ENCODE assay signal across 18 cellular contexts in the genomic region with DNA sequence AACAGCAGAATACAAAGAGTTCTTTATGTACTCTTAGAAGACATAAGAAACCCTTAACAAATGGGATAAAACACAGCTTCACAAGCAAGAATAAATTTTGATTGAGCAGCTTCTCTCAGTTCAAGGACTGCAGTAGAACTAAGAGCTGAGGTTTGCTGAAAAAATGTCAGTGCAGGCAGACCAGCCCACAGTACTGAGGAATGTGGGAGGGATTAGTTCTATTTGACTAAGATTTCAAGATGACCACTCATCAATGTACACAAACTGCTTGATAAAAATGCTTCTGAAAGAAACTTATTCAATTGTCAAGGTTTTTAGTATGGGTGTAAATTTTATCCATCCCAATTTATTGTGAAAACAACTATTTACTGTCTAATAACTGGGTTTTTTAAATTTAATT.
DNase-seq lines count a peak whose midpoint lies in the region; ATAC-seq, FAIRE-seq and TF ChIP-seq lines count a peak whose summit lies in the region.
"Had no signal": no experiment of that assay in that cellular context is flagged by ENCODE, and none has a peak within 500 bp of the region (broad histone marks: within the 10 kb centered on the region; RNA-seq: fewer than 3 reads in every experiment).

No MANE protein-coding gene starts in this region.

- H3K4me2 ChIP-seq in HepG2 (ENCODE audit: low read depth, low read length) = no peak overlapping the region
- no peak overlapping the region for H3K4me2 ChIP-seq in hepatocyte

- no peaks in the 10 kb centered on the region for H3K36me3 Mint-ChIP-seq in activated T-helper 1 cell treated with anti-CD3 and anti-CD28 coated beads, Interleukin-12 subunit alpha, Interleukin-12 subunit beta, Interleukin-2, Interleukin-4 antibody, amounts not matched to agents 30 ng/mL and 10 ng/mL and 1 ng/mL, durations not matched to agents 14 hours and 24 hours and 36 hours (ENCODE audit: low read depth)
- no peaks in the 10 kb centered on the region for H3K36me3 Mint-ChIP-seq in activated T-cell treated with anti-CD3 and anti-CD28 coated beads, Interleukin-2, amount 50 U/mL, for 24 hours (ENCODE audit: low read depth)
- H3K36me3 Mint-ChIP-seq: activated naive CD4-positive, alpha-beta T cell treated with anti-CD3 and anti-CD28 coated beads, Interleukin-2, amount 50 U/mL, for 72 hours had no signal

- H3K36me3 ChIP-seq in HepG2 (replicated peaks in 1 of 2; ENCODE audit: control insufficient read depth in 1 of 2, insufficient read depth in 2 of 2, low read length in 2 of 2) (no peaks in the 10 kb centered on the region), right lobe of liver (no peaks in the 10 kb centered on the region), SJCRH30 (no peaks in the 10 kb centered on the region), hepatocyte (replicated peaks; ENCODE audit: insufficient read depth, low read depth) (no peaks in the 10 kb centered on the region)

- no peaks in the 10 kb centered on the region for H3K79me2 ChIP-seq in HepG2 (ENCODE audit: insufficient read depth, low read length)
- no peaks in the 10 kb centered on the region for H3K79me2 ChIP-seq in hepatocyte

- no peak overlapping the region for H3K9ac ChIP-seq in HepG2 (ENCODE audit: insufficient read depth, low read depth, low read length)

- H3K4me3 Mint-ChIP-seq in activated T-helper 1 cell treated with anti-CD3 and anti-CD28 coated beads, Interleukin-12 subunit alpha, Interleukin-12 subunit beta, Interleukin-2, Interleukin-4 antibody, amounts not matched to agents 30 ng/mL and 10 ng/mL and 1 ng/mL, durations not matched to agents 14 hours and 24 hours and 36 hours = no peak overlapping the region
- H3K4me3 Mint-ChIP-seq in activated T-cell treated with anti-CD3 and anti-CD28 coated beads, Interleukin-2, amount 50 U/mL, for 24 hours = no peak overlapping the region
- H3K4me3 Mint-ChIP-seq: activated CD4-positive, alpha-beta T cell treated with anti-CD3 and anti-CD28 coated beads for 36 hours; T-helper 2 cell treated with Interferon-gamma antibody and Interleukin-4, amounts not matched to agents 5 μg/mL and 100 μg/mL, for 36 hours had no signal

- H3K27me3 Mint-ChIP-seq in activated T-helper 1 cell treated with anti-CD3 and anti-CD28 coated beads, Interleukin-12 subunit alpha, Interleukin-12 subunit beta, Interleukin-2, Interleukin-4 antibody, amounts not matched to agents 30 ng/mL and 10 ng/mL and 1 ng/mL, durations not matched to agents 14 hours and 24 hours and 36 hours (ENCODE audit: insufficient read depth) = no peaks in the 10 kb centered on the region
- H3K27me3 Mint-ChIP-seq in activated T-cell treated with anti-CD3 and anti-CD28 coated beads, Interleukin-2, amount 50 U/mL, for 24 hours = no peaks in the 10 kb centered on the region
- H3K27me3 Mint-ChIP-seq: activated CD4-positive, alpha-beta T cell treated with anti-CD3 and anti-CD28 coated beads for 36 hours had no signal

- TF ChIP-seq EP300 in HepG2 (IDR thresholded peaks at IDR 0.05; ENCODE audit: low read depth in 2 of 2, low read length in 2 of 2) (no peak), HepG2 (CRISPR knock-in tag; IDR thresholded peaks at IDR 0.05; ENCODE audit: borderline replicate concordance) (no peak)

- no TSS peak for BruUV-seq in HepG2 (replicated peaks; lab: Mats Ljungman, UMichigan)

- CTCF ChIA-PET in HepG2 (lab: Yijun Ruan, JAX; ENCODE audit: low intra/inter-chr PET ratio, low total read pairs) = no interaction called here

- no peak for TF ChIP-seq RAD21 in HepG2 (CRISPR knock-in tag; IDR thresholded peaks at IDR 0.05)

- H3K4me1 ChIP-seq in HepG2 (ENCODE audit: insufficient read depth, low read length) = peaks cover 12% of the 10 kb centered on the region
- H3K4me1 ChIP-seq in right lobe of liver = no peaks in the 10 kb centered on the region
- peaks cover 13% of the 10 kb centered on the region for H3K4me1 ChIP-seq in SJCRH30
- no peaks in the 10 kb centered on the region for H3K4me1 ChIP-seq in hepatocyte (ENCODE audit: insufficient read depth)

- no peaks in the 10 kb centered on the region for H3K9me3 Mint-ChIP-seq in activated T-helper 1 cell treated with anti-CD3 and anti-CD28 coated beads, Interleukin-12 subunit alpha, Interleukin-12 subunit beta, Interleukin-2, Interleukin-4 antibody, amounts not matched to agents 30 ng/mL and 10 ng/mL and 1 ng/mL, durations not matched to agents 14 hours and 24 hours and 36 hours
- H3K9me3 Mint-ChIP-seq in activated T-cell treated with anti-CD3 and anti-CD28 coated beads, Interleukin-2, amount 50 U/mL, for 24 hours = no peaks in the 10 kb centered on the region
- H3K9me3 Mint-ChIP-seq: activated naive CD4-positive, alpha-beta T cell treated with anti-CD3 and anti-CD28 coated beads, Interleukin-2, amount 50 U/mL, for 72 hours; T-helper 2 cell treated with Interferon-gamma antibody and Interleukin-4, amounts not matched to agents 5 μg/mL and 100 μg/mL, for 36 hours had no signal

- H3K27ac Mint-ChIP-seq in activated T-helper 1 cell treated with anti-CD3 and anti-CD28 coated beads, Interleukin-12 subunit alpha, Interleukin-12 subunit beta, Interleukin-2, Interleukin-4 antibody, amounts not matched to agents 30 ng/mL and 10 ng/mL and 1 ng/mL, durations not matched to agents 14 hours and 24 hours and 36 hours = no peak overlapping the region
- H3K27ac Mint-ChIP-seq in activated T-cell treated with anti-CD3 and anti-CD28 coated beads, Interleukin-2, amount 50 U/mL, for 24 hours = no peak overlapping the region
- H3K27ac Mint-ChIP-seq: activated CD4-positive, alpha-beta T cell treated with anti-CD3 and anti-CD28 coated beads for 36 hours; activated naive CD4-positive, alpha-beta T cell treated with anti-CD3 and anti-CD28 coated beads, Interleukin-2, amount 50 U/mL, for 72 hours; T-helper 2 cell treated with Interferon-gamma antibody and Interleukin-4, amounts not matched to agents 5 μg/mL and 100 μg/mL, for 36 hours had no signal

- H3K9me3 ChIP-seq in HepG2 (ENCODE audit: low read length) (no peaks in the 10 kb centered on the region), right lobe of liver (no peaks in the 10 kb centered on the region), SJCRH30 (replicated peaks) (0 out of 2 replicates have a peak, but pooled peaks cover 3% of the 10 kb centered on the region), hepatocyte (ENCODE audit: low read depth) (no peaks in the 10 kb centered on the region)

- FAIRE-seq in HepG2 (lab: Jason Lieb, UNC) = peak; percentile 91
- FAIRE-seq: D721Med had no signal

- peak; percentile 100 for ATAC-seq in HepG2
- no peak for ATAC-seq in right lobe of liver
- ATAC-seq in HG03571 (IDR thresholded peaks at IDR 0.05; ENCODE audit: unreplicated experiment) = no peak
- ATAC-seq: activated CD4-positive, alpha-beta T cell treated with anti-CD3 and anti-CD28 coated beads for 36 hours; activated naive CD4-positive, alpha-beta T cell treated with anti-CD3 and anti-CD28 coated beads, Interleukin-2, amount 50 U/mL, for 72 hours had no signal

- no peaks in the 10 kb centered on the region for H3K4me1 Mint-ChIP-seq in activated T-helper 1 cell treated with anti-CD3 and anti-CD28 coated beads, Interleukin-12 subunit alpha, Interleukin-12 subunit beta, Interleukin-2, Interleukin-4 antibody, amounts not matched to agents 30 ng/mL and 10 ng/mL and 1 ng/mL, durations not matched to agents 14 hours and 24 hours and 36 hours (ENCODE audit: low read depth)
- H3K4me1 Mint-ChIP-seq in activated T-cell treated with anti-CD3 and anti-CD28 coated beads, Interleukin-2, amount 50 U/mL, for 24 hours (ENCODE audit: low read depth) = no peaks in the 10 kb centered on the region
- H3K4me1 Mint-ChIP-seq: activated CD4-positive, alpha-beta T cell treated with anti-CD3 and anti-CD28 coated beads for 36 hours had no signal

- peak; percentile 87 for DNase-seq in HepG2 (ENCODE audit: low spot score)
- no peak for DNase-seq in right lobe of liver
- peak; percentile 35 to 58 for DNase-seq in SJCRH30
- DNase-seq in hepatocyte (ENCODE audit: low spot score) = peak; percentile 14
- no peak for DNase-seq in NCI-H1436 treated with DMSO at 0.1 percent for 48 hours (lab: John Stamatoyannopoulos, UW)
- DNase-seq in activated T-helper 1 cell treated with anti-CD3 and anti-CD28 coated beads, Interleukin-12 subunit alpha, Interleukin-12 subunit beta, Interleukin-2, Interleukin-4 antibody, amounts not matched to agents 30 ng/mL and 10 ng/mL and 1 ng/mL, durations not matched to agents 14 hours and 24 hours and 36 hours (ENCODE audit: low spot score) = no peak
- DNase-seq in activated T-cell treated with anti-CD3 and anti-CD28 coated beads, Interleukin-2, amount 50 U/mL, for 24 hours = no peak
- DNase-seq: activated CD4-positive, alpha-beta T cell treated with anti-CD3 and anti-CD28 coated beads for 36 hours; cerebellar nuclear complex; H7; KBM-7; NCI-H748 treated with DMSO at 0.1 percent for 48 hours; nucleus accumbens; stimulated activated naive CD4-positive, alpha-beta T cell had no signal

- H4K20me1 ChIP-seq in HepG2 (ENCODE audit: insufficient read depth, low read length) (no peaks in the 10 kb centered on the region), hepatocyte (ENCODE audit: insufficient read depth, poor library complexity, severe bottlenecking) (no peaks in the 10 kb centered on the region)

- H3K27ac ChIP-seq in HepG2 (ENCODE audit: extremely low read length, insufficient read depth, low read length) (no peak overlapping the region), right lobe of liver (no peak overlapping the region), SJCRH30 (no peak overlapping the region), hepatocyte (no peak overlapping the region)

- H3K4me3 ChIP-seq in HepG2 (replicated peaks in 1 of 3; ENCODE audit: insufficient read depth in 1 of 3, low read depth in 2 of 3, low read length in 3 of 3) (no peak overlapping the region), right lobe of liver (no peak overlapping the region), SJCRH30 (no peak overlapping the region), hepatocyte (no peak overlapping the region)

- POLR2A ChIA-PET in HepG2 (lab: Yijun Ruan, JAX) = interaction anchor here (1.0 kb wide), 1 partner anchor 139 kb away, joined by 3 read pairs; a partner anchor contains a TSS

- no peaks in the 10 kb centered on the region for H3K9me2 ChIP-seq in hepatocyte (replicated peaks; ENCODE audit: insufficient read depth)

- TF ChIP-seq POLR2A in HepG2 (IDR thresholded peaks at IDR 0.05; ENCODE audit: insufficient read depth in 1 of 2, low read depth in 2 of 2, low read length in 2 of 2) = no peak
- no peak for TF ChIP-seq POLR2A in right lobe of liver (IDR thresholded peaks at IDR 0.05)

- intact Hi-C loops in HepG2 (cut with micrococcal nuclease; ENCODE audit: unreplicated experiment) = no loop called here
- intact Hi-C loops in right lobe of liver (cut with DNase I) = no loop called here
- intact Hi-C loops in activated T-helper 1 cell treated with anti-CD3 and anti-CD28 coated beads, Interleukin-12 subunit alpha, Interleukin-12 subunit beta, Interleukin-2, Interleukin-4 antibody, amounts not matched to agents 30 ng/mL and 10 ng/mL and 1 ng/mL, durations not matched to agents 14 hours and 24 hours and 36 hours (cut with micrococcal nuclease) = no loop called here

- in situ Hi-C loops in HepG2 (cut with HindIII; ENCODE audit: extremely low pct_ligation_motif_present, low pct_unique_long_range_greater_than_20kb) = no loop called here

- H3K27me3 ChIP-seq in HepG2 (ENCODE audit: control insufficient read depth in 1 of 2, insufficient read depth in 2 of 2, low read length in 2 of 2) = no peaks in the 10 kb centered on the region
- no peaks in the 10 kb centered on the region for H3K27me3 ChIP-seq in right lobe of liver
- H3K27me3 ChIP-seq in SJCRH30 = no peaks in the 10 kb centered on the region
- H3K27me3 ChIP-seq in hepatocyte = no peaks in the 10 kb centered on the region

- H2AFZ ChIP-seq in HepG2 (ENCODE audit: low read length) (no peak overlapping the region), hepatocyte (peak overlapping the region; percentile 19)

- TF ChIP-seq CTCF in HepG2 (CRISPR knock-in tag; IDR thresholded peaks at IDR 0.05) = no peak
- no peak for TF ChIP-seq CTCF in right lobe of liver (IDR thresholded peaks at IDR 0.05)
- TF ChIP-seq CTCF in hepatocyte (IDR thresholded peaks at IDR 0.05; ENCODE audit: poor library complexity) = no peak

Comparison
In these comparisons a context has a peak if more than half of its experiments do, and no peak if none do; other contexts are left out.
1. DNase-seq: peak in HepG2 (single experiment), SJCRH30 (2 of 2) and hepatocyte (single experiment); none in right lobe of liver (0 of 3), NCI-H1436 treated with DMSO at 0.1 percent for 48 hours (single experiment), activated T-helper 1 cell treated with anti-CD3 and anti-CD28 coated beads, Interleukin-12 subunit alpha, Interleukin-12 subunit beta, Interleukin-2, Interleukin-4 antibody, amounts not matched to agents 30 ng/mL and 10 ng/mL and 1 ng/mL, durations not matched to agents 14 hours and 24 hours and 36 hours (single experiment) and activated T-cell treated with anti-CD3 and anti-CD28 coated beads, Interleukin-2, amount 50 U/mL, for 24 hours (single experiment).